ENCODE assay signal across 8 cellular contexts in genomic region chr1:54298284-54299033, GRCh38.
DNase-seq lines count a peak whose midpoint lies in the region; ATAC-seq and TF ChIP-seq lines count a peak whose summit lies in the region.

No MANE protein-coding gene starts in this region.

- intact Hi-C loops in activated T-helper 1 cell treated with anti-CD3 and anti-CD28 coated beads, Interleukin-12 subunit alpha, Interleukin-12 subunit beta, Interleukin-2, Interleukin-4 antibody, amounts not matched to agents 30 ng/mL and 10 ng/mL and 1 ng/mL, durations not matched to agents 14 hours and 24 hours and 36 hours (cut with micrococcal nuclease) = no loop called here
- intact Hi-C loops in left ventricle myocardium inferior (cut with micrococcal nuclease) = no loop called here

- H3K27me3 Mint-ChIP-seq in activated T-helper 1 cell treated with anti-CD3 and anti-CD28 coated beads, Interleukin-12 subunit alpha, Interleukin-12 subunit beta, Interleukin-2, Interleukin-4 antibody, amounts not matched to agents 30 ng/mL and 10 ng/mL and 1 ng/mL, durations not matched to agents 14 hours and 24 hours and 36 hours (ENCODE audit: insufficient read depth) = no peaks in the 10 kb centered on the region

- H3K36me3 Mint-ChIP-seq in activated T-helper 1 cell treated with anti-CD3 and anti-CD28 coated beads, Interleukin-12 subunit alpha, Interleukin-12 subunit beta, Interleukin-2, Interleukin-4 antibody, amounts not matched to agents 30 ng/mL and 10 ng/mL and 1 ng/mL, durations not matched to agents 14 hours and 24 hours and 36 hours (ENCODE audit: low read depth) = peaks cover 2% of the 10 kb centered on the region

- H3K36me3 ChIP-seq in H7 (replicated peaks; ENCODE audit: control insufficient read depth, insufficient read depth, low read length) = no peaks in the 10 kb centered on the region
- H3K36me3 ChIP-seq in left ventricle myocardium inferior = no peaks in the 10 kb centered on the region
- no peaks in the 10 kb centered on the region for H3K36me3 ChIP-seq in skeletal muscle tissue (ENCODE audit: control insufficient read depth in 3 of 3, insufficient read depth in 3 of 3, low read length in 3 of 3)
- no peaks in the 10 kb centered on the region for H3K36me3 ChIP-seq in MM.1S (replicated peaks; ENCODE audit: insufficient read depth, low read length)

- no peak for TF ChIP-seq CTCF in left ventricle myocardium inferior (IDR thresholded peaks at IDR 0.05; ENCODE audit: borderline replicate concordance)
- TF ChIP-seq CTCF in MM.1S (IDR thresholded peaks at IDR 0.05; ENCODE audit: low read length) = no peak

- H3K79me2 ChIP-seq in MM.1S (ENCODE audit: low read length) = peaks cover 28% of the 10 kb centered on the region

- H3K27ac ChIP-seq in left ventricle myocardium inferior (replicated peaks) (peak overlapping the region; percentile 58), skeletal muscle tissue (ENCODE audit: low read depth, low read length) (peak overlapping the region; percentile 30), MM.1S (ENCODE audit: low read length) (no peak overlapping the region)

- H3K9ac ChIP-seq in skeletal muscle tissue (ENCODE audit: low read depth in 1 of 3, low read length in 3 of 3) = peak overlapping the region; percentile 14 to 40 (median 27)
- H3K9ac ChIP-seq in MM.1S (ENCODE audit: low read length) = no peak overlapping the region

- no peak for ATAC-seq in GM18868 (IDR thresholded peaks at IDR 0.05; ENCODE audit: unreplicated experiment)

- H3K27ac Mint-ChIP-seq in activated T-helper 1 cell treated with anti-CD3 and anti-CD28 coated beads, Interleukin-12 subunit alpha, Interleukin-12 subunit beta, Interleukin-2, Interleukin-4 antibody, amounts not matched to agents 30 ng/mL and 10 ng/mL and 1 ng/mL, durations not matched to agents 14 hours and 24 hours and 36 hours = peak overlapping the region; percentile 31

- H3K27me3 ChIP-seq in H7 (ENCODE audit: control insufficient read depth, insufficient read depth, low read length) (no peaks in the 10 kb centered on the region), left ventricle myocardium inferior (ENCODE audit: low read depth) (no peaks in the 10 kb centered on the region), skeletal muscle tissue (ENCODE audit: control insufficient read depth in 3 of 3, insufficient read depth in 3 of 3, low read length in 3 of 3) (no peaks in the 10 kb centered on the region), MM.1S (replicated peaks; ENCODE audit: insufficient read depth, low read length) (no peaks in the 10 kb centered on the region)

- no peaks in the 10 kb centered on the region for H3K9me3 ChIP-seq in left ventricle myocardium inferior (replicated peaks)
- no peaks in the 10 kb centered on the region for H3K9me3 ChIP-seq in skeletal muscle tissue (ENCODE audit: control insufficient read depth in 3 of 3, low read length in 3 of 3)
- no peaks in the 10 kb centered on the region for H3K9me3 ChIP-seq in MM.1S (replicated peaks; ENCODE audit: insufficient read depth, low read length)

- H3K4me2 ChIP-seq in MM.1S (ENCODE audit: low read depth, low read length) = no peak overlapping the region

- H3K4me3 ChIP-seq in H7 (ENCODE audit: insufficient read depth, low read depth, low read length) (no peak overlapping the region), left ventricle myocardium inferior (no peak overlapping the region), skeletal muscle tissue (ENCODE audit: low read length in 3 of 3) (peak overlapping the region in 1 of 3 donors; percentile 35), MM.1S (ENCODE audit: low read length) (no peak overlapping the region)

- no peaks in the 10 kb centered on the region for H3F3A ChIP-seq in MM.1S (ENCODE audit: insufficient read depth, low read length)

- DNase-seq in H7 (peak; percentile 67), left ventricle myocardium inferior (no peak), NCI-H1436 treated with DMSO at 0.1 percent for 48 hours (lab: John Stamatoyannopoulos, UW) (no peak), DMS153 (lab: John Stamatoyannopoulos, UW) (no peak), MM.1S (no peak)
- no peak for DNase-seq in activated T-helper 1 cell treated with anti-CD3 and anti-CD28 coated beads, Interleukin-12 subunit alpha, Interleukin-12 subunit beta, Interleukin-2, Interleukin-4 antibody, amounts not matched to agents 30 ng/mL and 10 ng/mL and 1 ng/mL, durations not matched to agents 14 hours and 24 hours and 36 hours (ENCODE audit: low spot score)

- H3K4me1 Mint-ChIP-seq in activated T-helper 1 cell treated with anti-CD3 and anti-CD28 coated beads, Interleukin-12 subunit alpha, Interleukin-12 subunit beta, Interleukin-2, Interleukin-4 antibody, amounts not matched to agents 30 ng/mL and 10 ng/mL and 1 ng/mL, durations not matched to agents 14 hours and 24 hours and 36 hours (ENCODE audit: low read depth) = peaks cover 60% of the 10 kb centered on the region

- no peaks in the 10 kb centered on the region for H4K20me1 ChIP-seq in MM.1S (ENCODE audit: insufficient read depth, low read length)

- H2AFZ ChIP-seq in MM.1S (ENCODE audit: low read length) = no peak overlapping the region

- no peaks in the 10 kb centered on the region for H3K9me3 Mint-ChIP-seq in activated T-helper 1 cell treated with anti-CD3 and anti-CD28 coated beads, Interleukin-12 subunit alpha, Interleukin-12 subunit beta, Interleukin-2, Interleukin-4 antibody, amounts not matched to agents 30 ng/mL and 10 ng/mL and 1 ng/mL, durations not matched to agents 14 hours and 24 hours and 36 hours

- H3K4me1 ChIP-seq in left ventricle myocardium inferior (peaks cover 81% of the 10 kb centered on the region), skeletal muscle tissue (ENCODE audit: control insufficient read depth in 3 of 3, insufficient read depth in 3 of 3, low read length in 3 of 3) (peaks cover 36 to 83% (median 66%) of the 10 kb centered on the region in 3 donors), MM.1S (ENCODE audit: low read length) (no peaks in the 10 kb centered on the region)

- H3K4me3 Mint-ChIP-seq in activated T-helper 1 cell treated with anti-CD3 and anti-CD28 coated beads, Interleukin-12 subunit alpha, Interleukin-12 subunit beta, Interleukin-2, Interleukin-4 antibody, amounts not matched to agents 30 ng/mL and 10 ng/mL and 1 ng/mL, durations not matched to agents 14 hours and 24 hours and 36 hours = no peak overlapping the region

- H3K9me2 ChIP-seq in MM.1S (replicated peaks; ENCODE audit: insufficient read depth, low read length) = no peaks in the 10 kb centered on the region
